24 cellular contexts compared by ENCODE assay signal in genomic region chr3:60949146-60949545, GRCh38.
"Had no signal": no experiment of that assay in that cellular context is flagged by ENCODE, and none has a peak within 500 bp of the region (broad histone marks: within the 10 kb centered on the region; RNA-seq: fewer than 3 reads in every experiment).

No MANE protein-coding gene starts in this region.

- H3K4me2 ChIP-seq: PC-9 had no signal

- ATAC-seq: Panc1, Right ventricle myocardium inferior had no signal

- H3K4me3 ChIP-seq: MG63, PC-9, SJCRH30, SK-N-MC had no signal

- H3K27ac ChIP-seq: PC-9, RWPE1, SJCRH30, SK-N-MC had no signal

- H3K36me3 ChIP-seq: MG63, SJCRH30 had no signal

- FAIRE-seq: RCC 7860 had no signal

- H3K27me3 ChIP-seq: MG63, SJCRH30 had no signal

- DNase-seq: MG63, NCI-H1048, NCI-H1105 treated with DMSO at 0.1 percent for 48 hours, NCI-H1436, NCI-H1694, NCI-H187, NCI-H1930, NCI-H2029 treated with DMSO at 0.1 percent for 48 hours, NCI-H2081 treated with DMSO at 0.1 percent for 48 hours, NCI-H2107, NCI-H2171, NCI-H226, NCI-H446 treated with DMSO at 0.1 percent for 48 hours, NCI-H510A, NCI-H748 treated with DMSO at 0.1 percent for 48 hours, PC-9, SHP77, SIG-M5, SJCRH30 had no signal

- H2AFZ ChIP-seq: PC-9 had no signal

- H3K9me3 ChIP-seq: MG63, SJCRH30 had no signal

- H3K4me1 ChIP-seq: SJCRH30 had no signal
